Comparison of ENCODE assay signal across 7 cellular contexts in genomic region chr1:120561767-120562166, GRCh38.
DNase-seq lines count a peak whose midpoint lies in the region; ATAC-seq and TF ChIP-seq lines count a peak whose summit lies in the region.
"Not testable (repeated sequence)": the region's sequence is repeated elsewhere in the genome, so short reads cannot be mapped to it uniquely, and the experiment has no call there.

No MANE protein-coding gene starts in this region.

- not testable (repeated sequence) for H3K4me3 ChIP-seq in CD8-positive, alpha-beta T cell (ENCODE audit: low read depth, low read length); psoas muscle
- peak overlapping the region; percentile 57 for H3K4me3 ChIP-seq in OCI-LY7 (ENCODE audit: low read depth, low read length, poor library complexity, severe bottlenecking)

- H2AFZ ChIP-seq in OCI-LY7 (ENCODE audit: low read length), result not testable (repeated sequence)

- H3K9me2 ChIP-seq in OCI-LY7 (ENCODE audit: insufficient read depth, low read length), result not testable (repeated sequence)

- ATAC-seq in CD8-positive, alpha-beta T cell, result peak; percentile 69
- peak; percentile 34 for ATAC-seq in GM18867 (IDR thresholded peaks at IDR 0.05; ENCODE audit: unreplicated experiment)
- ATAC-seq in activated CD4-positive, CD25-positive, alpha-beta regulatory T cell treated with anti-CD3 and anti-CD28 coated beads, Interleukin-2, amount 50 U/mL, for 24 hours, result peak; percentile 47 to 51
- ATAC-seq in activated T-cell treated with anti-CD3 and anti-CD28 coated beads, Interleukin-2, amount 50 U/mL, for 4 hours, result peak; percentile 12 to 13
- not testable (repeated sequence) for ATAC-seq in psoas muscle

- H3K27ac ChIP-seq in CD8-positive, alpha-beta T cell (ENCODE audit: low read depth, low read length), result not testable (repeated sequence)
- H3K27ac ChIP-seq in OCI-LY7 (ENCODE audit: low read depth, low read length, poor library complexity, severe bottlenecking) (peak overlapping the region; percentile 88), psoas muscle (peak overlapping the region; percentile 9)

- not testable (repeated sequence) for H3K9me3 ChIP-seq in CD8-positive, alpha-beta T cell (ENCODE audit: low read length); OCI-LY7 (ENCODE audit: low read length); psoas muscle

- TF ChIP-seq CTCF in CD8-positive, alpha-beta T cell (IDR thresholded peaks at IDR 0.05); OCI-LY7 (conservative IDR thresholded peaks at IDR 0.05; ENCODE audit: low read length); psoas muscle (IDR thresholded peaks at IDR 0.05): not testable (repeated sequence)

- WGBS in psoas muscle, 3 donors, result 78 to 87% (median 80%) methylated on average over 3 of the region's 3 CpGs

- not testable (repeated sequence) for H3K36me3 ChIP-seq in CD8-positive, alpha-beta T cell (ENCODE audit: insufficient read depth, low read length); OCI-LY7 (ENCODE audit: insufficient read depth, low read length); psoas muscle (ENCODE audit: insufficient read depth in 1 of 2, low read depth in 1 of 2)

- POLR2A ChIA-PET in CD8-positive, alpha-beta T cell (lab: Charles Lee); OCI-LY7 (lab: Charles Lee): not testable (repeated sequence)

- not testable (repeated sequence) for H3K4me3 Mint-ChIP-seq in CD8-positive, alpha-beta T cell; activated T-cell treated with anti-CD3 and anti-CD28 coated beads, Interleukin-2, amount 50 U/mL, for 4 hours

- peak overlapping the region; percentile 70 for H3K4me2 ChIP-seq in OCI-LY7 (ENCODE audit: low read length)

- not testable (repeated sequence) for H3K27me3 Mint-ChIP-seq in CD8-positive, alpha-beta T cell (ENCODE audit: low read depth); activated T-cell treated with anti-CD3 and anti-CD28 coated beads, Interleukin-2, amount 50 U/mL, for 4 hours (ENCODE audit: low read depth)

- not testable (repeated sequence) for H4K20me1 ChIP-seq in OCI-LY7 (ENCODE audit: insufficient read depth, low read length)

- H3K4me1 ChIP-seq in CD8-positive, alpha-beta T cell (ENCODE audit: insufficient read depth, low read length); psoas muscle: not testable (repeated sequence)
- peaks cover 29% of the 10 kb centered on the region for H3K4me1 ChIP-seq in OCI-LY7 (ENCODE audit: insufficient read depth, low read length, poor library complexity, severe bottlenecking)

- intact Hi-C loops in CD8-positive, alpha-beta T cell (cut with DNase I, micrococcal nuclease); OCI-LY7 (cut with micrococcal nuclease; ENCODE audit: unreplicated experiment); psoas muscle (cut with DNase I): not testable (repeated sequence)

- DNase-seq in CD8-positive, alpha-beta T cell, result peak in 1 of 7 experiments; percentile 37
- DNase-seq in OCI-LY7 (ENCODE audit: low spot score), result peak; percentile 86
- DNase-seq in activated T-cell treated with anti-CD3 and anti-CD28 coated beads, Interleukin-2, amount 50 U/mL, for 4 hours; psoas muscle: not testable (repeated sequence)
- DNase-seq in effector CD4-positive, alpha-beta T cell, result peak; percentile 6

- CTCF ChIA-PET in CD8-positive, alpha-beta T cell (lab: Charles Lee); OCI-LY7 (lab: Charles Lee; ENCODE audit: unreplicated experiment): not testable (repeated sequence)

- not testable (repeated sequence) for H3K4me1 Mint-ChIP-seq in CD8-positive, alpha-beta T cell (ENCODE audit: low read depth); activated T-cell treated with anti-CD3 and anti-CD28 coated beads, Interleukin-2, amount 50 U/mL, for 4 hours (ENCODE audit: low read depth)

- peak overlapping the region; percentile 74 for H3K27ac Mint-ChIP-seq in CD8-positive, alpha-beta T cell

- not testable (repeated sequence) for H3K36me3 Mint-ChIP-seq in CD8-positive, alpha-beta T cell; activated T-cell treated with anti-CD3 and anti-CD28 coated beads, Interleukin-2, amount 50 U/mL, for 4 hours (ENCODE audit: insufficient read depth)

- BruUV-seq in OCI-LY7 (replicated peaks; lab: Mats Ljungman, UMichigan), result not testable (repeated sequence)

- not testable (repeated sequence) for H3K79me2 ChIP-seq in OCI-LY7 (ENCODE audit: insufficient read depth, low read depth, low read length)

- not testable (repeated sequence) for H3K27me3 ChIP-seq in CD8-positive, alpha-beta T cell (ENCODE audit: insufficient read depth, low read length); psoas muscle (ENCODE audit: insufficient read depth in 3 of 3, low read length in 2 of 3)

- H3K9me3 Mint-ChIP-seq in CD8-positive, alpha-beta T cell; activated T-cell treated with anti-CD3 and anti-CD28 coated beads, Interleukin-2, amount 50 U/mL, for 4 hours: not testable (repeated sequence)
